ENCODE assay signal across 9 cellular contexts in the genomic region with DNA sequence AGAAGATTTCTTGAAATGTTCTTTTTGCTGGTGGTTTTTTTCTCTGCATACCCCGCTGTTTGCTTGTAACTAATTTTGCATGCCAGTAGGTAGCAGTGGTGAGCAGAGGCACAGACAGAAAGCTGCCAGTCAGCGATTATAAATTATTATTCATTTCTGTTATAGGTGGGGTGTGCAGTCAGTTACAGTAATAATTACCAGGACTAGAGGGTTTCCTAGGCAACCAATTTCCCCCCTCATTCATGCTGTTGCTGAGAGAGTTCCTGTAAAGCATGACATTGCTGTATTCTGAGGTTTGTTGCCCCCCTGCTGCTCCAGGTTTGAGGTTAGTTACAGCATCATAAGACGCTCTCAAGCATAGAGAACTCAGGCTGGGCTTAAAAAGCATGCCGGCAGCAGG.
A peak's percentile ranks its signal among the peaks of the same experiment; 100 is the strongest.
DNase-seq lines count a peak whose midpoint lies in the region; ATAC-seq and FAIRE-seq lines count a peak whose summit lies in the region.
"Had no signal": no experiment of that assay in that cellular context is flagged by ENCODE, and none has a peak within 500 bp of the region (broad histone marks: within the 10 kb centered on the region; RNA-seq: fewer than 3 reads in every experiment).

No MANE protein-coding gene starts in this region.

- intact Hi-C loops in left colon (cut with DNase I, micrococcal nuclease): no loop called here

- H3K9me3 Mint-ChIP-seq in T-helper 2 cell treated with Interferon-gamma antibody and Interleukin-4, amounts not matched to agents 5 μg/mL and 100 μg/mL, for 36 hours: no peaks in the 10 kb centered on the region

- H3K4me1 Mint-ChIP-seq in T-helper 2 cell treated with Interferon-gamma antibody and Interleukin-4, amounts not matched to agents 5 μg/mL and 100 μg/mL, for 36 hours (ENCODE audit: low read depth): no peaks in the 10 kb centered on the region

- H3K27ac Mint-ChIP-seq in T-helper 2 cell treated with Interferon-gamma antibody and Interleukin-4, amounts not matched to agents 5 μg/mL and 100 μg/mL, for 36 hours: no peak overlapping the region

- no peaks in the 10 kb centered on the region for H3K36me3 Mint-ChIP-seq in T-helper 2 cell treated with Interferon-gamma antibody and Interleukin-4, amounts not matched to agents 5 μg/mL and 100 μg/mL, for 36 hours (ENCODE audit: low read depth)

- H3K27me3 Mint-ChIP-seq in T-helper 2 cell treated with Interferon-gamma antibody and Interleukin-4, amounts not matched to agents 5 μg/mL and 100 μg/mL, for 36 hours (ENCODE audit: low read depth): no peaks in the 10 kb centered on the region

- no peak overlapping the region for H3K4me3 Mint-ChIP-seq in T-helper 2 cell treated with Interferon-gamma antibody and Interleukin-4, amounts not matched to agents 5 μg/mL and 100 μg/mL, for 36 hours

- FAIRE-seq in RCC 7860 (lab: Jason Lieb, UNC): no peak
- FAIRE-seq: A204.1 had no signal

- peak; percentile 63 for ATAC-seq in HG02642 (IDR thresholded peaks at IDR 0.05; ENCODE audit: poor library complexity, unreplicated experiment)
- ATAC-seq in left colon: peak; percentile 41
- ATAC-seq in HG02884 (IDR thresholded peaks at IDR 0.05; ENCODE audit: unreplicated experiment): no peak

- DNase-seq in DMS 273 (lab: John Stamatoyannopoulos, UW; ENCODE audit: unreplicated experiment): peak; percentile 40
- DNase-seq in DMS 273 treated with DMSO at 0.1 percent for 48 hours (lab: John Stamatoyannopoulos, UW): no peak
- DNase-seq in RCC 7860 (ENCODE audit: low spot score): peak; percentile 33
- DNase-seq in left colon: no peak
- DNase-seq in iPS-NIHi11 (ENCODE audit: low spot score): no peak
- DNase-seq in T-helper 2 cell treated with Interferon-gamma antibody and Interleukin-4, amounts not matched to agents 5 μg/mL and 100 μg/mL, for 36 hours (ENCODE audit: low spot score): no peak

Comparison
In these comparisons a context has a peak if more than half of its experiments do, and no peak if none do; other contexts are left out.
1. DNase-seq: peak in DMS 273 (single experiment) and RCC 7860 (single experiment); none in DMS 273 treated with DMSO at 0.1 percent for 48 hours (single experiment), left colon (0 of 2), iPS-NIHi11 (single experiment) and T-helper 2 cell treated with Interferon-gamma antibody and Interleukin-4, amounts not matched to agents 5 μg/mL and 100 μg/mL, for 36 hours (single experiment).